8 cellular contexts compared by ENCODE assay signal in the genomic region with DNA sequence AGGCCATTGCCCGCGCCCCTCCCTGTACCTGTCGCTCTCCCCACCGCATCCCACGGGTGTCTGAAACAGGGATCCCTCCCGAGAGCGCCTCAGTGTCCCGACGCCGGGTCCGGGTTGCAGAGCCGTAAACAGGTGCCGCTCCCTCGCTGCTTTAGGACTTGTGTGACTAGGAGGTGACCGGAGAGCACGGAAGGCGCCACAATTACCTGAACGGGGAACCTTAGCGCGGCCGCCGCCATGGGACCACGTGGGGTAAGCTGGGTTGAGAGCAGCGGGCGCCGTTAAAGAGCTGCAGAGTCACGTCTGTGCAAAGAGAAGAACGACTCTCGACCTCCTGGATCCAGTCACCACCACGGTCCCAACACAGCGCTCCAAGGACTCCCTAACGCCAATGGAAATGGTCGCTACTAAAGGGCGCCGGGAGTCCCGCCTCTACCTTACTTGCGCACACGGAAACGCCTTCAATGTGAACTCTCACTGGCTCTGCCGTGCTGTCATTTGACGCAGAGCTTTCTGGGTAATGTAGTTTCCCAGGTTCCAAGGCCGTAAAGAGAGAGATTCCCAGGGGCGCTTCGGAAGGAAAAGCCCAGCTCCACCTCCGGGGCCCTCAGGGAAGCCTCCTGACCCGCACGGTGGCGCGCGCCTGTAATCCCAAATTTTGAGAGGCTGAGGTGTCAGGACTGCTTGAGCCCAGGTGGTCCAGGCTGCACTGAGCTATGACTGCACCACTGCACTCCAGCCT. TPM values are rescaled to one million over a fixed set of nuclear protein-coding genes. Genes with fewer than 3 reads are reported as not detected.
DNase-seq lines count a peak whose midpoint lies in the region; TF ChIP-seq lines count a peak whose summit lies in the region.

Gene ZNF552, minus strand, starts transcription at position 409 of the 742 bp plus-strand sequence. Its CDS starts 170 bp downstream, at position 239.

- H3K4me3 ChIP-seq in HAP-1 (peak within 1 kb of the TSS; percentile 83), SK-N-MC (peak within 1 kb of the TSS; percentile 93), testis (peak within 1 kb of the TSS; percentile 66 to 75)

- H3K9ac ChIP-seq in ES-I3 (ENCODE audit: low read depth, low read length) = peak within 1 kb of the TSS; percentile 68
- H3K9ac ChIP-seq in SK-N-MC (ENCODE audit: insufficient read length) = peak within 1 kb of the TSS; percentile 83

- DNase-seq in HAP-1 (ENCODE audit: low spot score in 2 of 2) (peak; percentile 89 to 94), MV-4-11 (lab: John Stamatoyannopoulos, UW) (peak; percentile 89), SK-N-MC (ENCODE audit: low read depth, low spot score) (peak; percentile 75), glomerular endothelial cell (ENCODE audit: extremely low read depth, low read depth, low spot score) (peak; percentile 80), occipital lobe (lab: John Stamatoyannopoulos, UW) (peak; percentile 81), testis (peak; percentile 95)
- DNase-seq in activated naive CD4-positive, alpha-beta T cell treated with anti-CD3 and anti-CD28 coated beads, Interleukin-2, amount 50 U/mL, for 16 hours = peak; percentile 75

- no peak for TF ChIP-seq CTCF in testis (IDR thresholded peaks at IDR 0.05)

- intact Hi-C loops in testis (cut with DNase I; ENCODE audit: low total_unique reads) = no loop called here

- H3K9me3 ChIP-seq in ES-I3 (ENCODE audit: control insufficient read depth, insufficient read depth, low read length) (no peaks in the 10 kb centered on the region), HAP-1 (no peaks in the 10 kb centered on the region), SK-N-MC (ENCODE audit: low read depth, low read length) (no peaks in the 10 kb centered on the region), testis (no peaks in the 10 kb centered on the region)

- 1 to 5% methylated on average over 35 to 50 of the region's 50 CpGs for WGBS in testis, 2 donors

- H3K27ac ChIP-seq in SK-N-MC (no peak within 1 kb of the TSS), testis (peak within 1 kb of the TSS in 1 of 2 donors; percentile 46)

- TF ChIP-seq POLR2A in testis (IDR thresholded peaks at IDR 0.05) = peak; percentile 38

- no peaks in the 10 kb centered on the region for H3K27me3 ChIP-seq in HAP-1 (ENCODE audit: low read depth)
- H3K27me3 ChIP-seq in testis = no peaks in the 10 kb centered on the region

- peaks cover 8% of the 10 kb centered on the region for H3K36me3 ChIP-seq in ES-I3 (ENCODE audit: insufficient read depth, low read length)
- peaks cover 9% of the 10 kb centered on the region for H3K36me3 ChIP-seq in HAP-1 (replicated peaks)
- H3K36me3 ChIP-seq in SK-N-MC (ENCODE audit: insufficient read depth, low read length) = peaks cover 5% of the 10 kb centered on the region; the same call in 1 of the 2 replicates
- H3K36me3 ChIP-seq in testis (ENCODE audit: low read depth, missing control alignments) = no peaks in the 10 kb centered on the region

- H3K4me1 ChIP-seq in ES-I3 (ENCODE audit: insufficient read depth, low read length) (peaks cover 10% of the 10 kb centered on the region), HAP-1 (no peaks in the 10 kb centered on the region; the same call in 1 of the 2 replicates), testis (no peaks in the 10 kb centered on the region)

- in situ Hi-C loops in HAP-1 (cut with MboI; ENCODE audit: low sequenced_read_pairs) = no loop called here

RNA-seq across cellular contexts. Expression of gene ZNF552, which starts in this region (rescaled TPM):
- total RNA-seq in glomerular endothelial cell (2.7 and 4.3 TPM in 2 replicates), occipital lobe (9.7 TPM), testis (10 to 100 TPM in 1 of 2 donors, 1 to 10 TPM in 1; 9.5 to 11.4 TPM)
- 4.4 TPM for polyA plus RNA-seq in testis (ENCODE audit: insufficient read depth, low read depth, low replicate concordance)
